16 cellular contexts compared by ENCODE assay signal in the genomic region with DNA sequence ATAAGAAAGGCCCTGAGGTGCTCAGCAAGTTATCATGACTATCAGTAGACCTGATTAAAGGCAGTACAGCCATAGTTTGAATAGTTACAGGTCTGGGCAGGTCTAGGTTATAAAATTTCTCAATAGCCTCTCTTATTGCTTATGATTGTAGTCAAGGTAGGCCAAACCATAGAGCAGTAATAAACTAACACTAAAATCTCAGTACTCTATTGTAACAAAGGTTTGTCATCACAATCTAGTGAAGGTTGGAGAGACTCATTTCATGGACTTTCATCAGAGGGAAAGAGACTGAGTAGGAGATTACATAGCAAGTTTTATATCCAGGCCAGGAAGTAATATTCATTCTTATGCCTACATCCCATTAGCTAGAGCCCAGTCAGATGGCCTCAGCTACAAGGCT.
"Had no signal": no experiment of that assay in that cellular context is flagged by ENCODE, and none has a peak within 500 bp of the region (broad histone marks: within the 10 kb centered on the region; RNA-seq: fewer than 3 reads in every experiment).

No MANE protein-coding gene starts in this region.

- H3K27ac ChIP-seq: esophagus squamous epithelium, right atrium auricular region, sigmoid colon, skin epidermis, stomach, thoracic aorta had no signal

- H3K9me3 ChIP-seq: esophagus squamous epithelium, right atrium auricular region, sigmoid colon, stomach, thoracic aorta had no signal

- H3K27me3 Mint-ChIP-seq: type B pancreatic cell had no signal

- H3K4me1 ChIP-seq: esophagus squamous epithelium, right atrium auricular region, sigmoid colon, stomach had no signal

- H3K4me3 Mint-ChIP-seq: natural killer cell, neural crest cell, type B pancreatic cell had no signal

- H3K9me3 Mint-ChIP-seq: type B pancreatic cell had no signal

- H3K36me3 Mint-ChIP-seq: natural killer cell, type B pancreatic cell had no signal

- H3K36me3 ChIP-seq: esophagus squamous epithelium, right atrium auricular region, sigmoid colon, stomach, thoracic aorta had no signal

- FAIRE-seq: endometrium, urothelium cell line had no signal

- H3K27ac Mint-ChIP-seq: natural killer cell, type B pancreatic cell had no signal

- H3K4me1 Mint-ChIP-seq: natural killer cell, neural crest cell had no signal

- ATAC-seq: natural killer cell had no signal

- H3K4me3 ChIP-seq: esophagus squamous epithelium, right atrium auricular region, sigmoid colon, skin epidermis, stomach, thoracic aorta had no signal

- H3K27me3 ChIP-seq: esophagus squamous epithelium, right atrium auricular region, sigmoid colon, stomach had no signal

- DNase-seq: effector memory CD4-positive, alpha-beta T cell; esophagus squamous epithelium; foreskin fibroblast; natural killer cell; sigmoid colon; stimulated activated CD4-positive, alpha-beta T cell treated with anti-CD3 and anti-CD28 coated beads, Interleukin-12 subunit alpha, Interleukin-12 subunit beta, amount 100 ng/mL, for 4 hours; stimulated activated naive CD4-positive, alpha-beta T cell; stomach; substantia nigra had no signal
